Comparison of ENCODE assay signal across 28 cellular contexts in genomic region chr5:9394221-9394620, GRCh38.
"Had no signal": no experiment of that assay in that cellular context is flagged by ENCODE, and none has a peak within 500 bp of the region (broad histone marks: within the 10 kb centered on the region; RNA-seq: fewer than 3 reads in every experiment).

No MANE protein-coding gene starts in this region.

- H3K36me3 Mint-ChIP-seq: naive thymus-derived CD8-positive, alpha-beta T cell; natural killer cell treated with Interleukin-12 subunit alpha and Interleukin-12 subunit beta and Interleukin-15 and Interleukin-18, amount 100 ng/mL, for 72 hours; stimulated activated effector memory CD8-positive, alpha-beta T cell treated with anti-CD3 and anti-CD28 coated beads, Interleukin-12 subunit alpha, Interleukin-12 subunit beta, amount 100 ng/mL, for 72 hours; stimulated activated naive B cell treated with anti-CD40 and anti-IgM and Interleukin-4, amounts not matched to agents 10 μg/mL and 1 μg/mL and 100 μg/mL, for 72 hours had no signal

- ATAC-seq: naive thymus-derived CD8-positive, alpha-beta T cell; natural killer cell treated with Interleukin-12 subunit alpha and Interleukin-12 subunit beta and Interleukin-15 and Interleukin-18, amount 100 ng/mL, for 72 hours; psoas muscle; right cardiac atrium; right lobe of liver; stimulated activated effector memory CD8-positive, alpha-beta T cell treated with anti-CD3 and anti-CD28 coated beads, Interleukin-12 subunit alpha, Interleukin-12 subunit beta, amount 100 ng/mL, for 72 hours; stimulated activated naive B cell treated with anti-CD40 and anti-IgM and Interleukin-4, amounts not matched to agents 10 μg/mL and 1 μg/mL and 100 μg/mL, for 72 hours; upper lobe of right lung had no signal

- H3K9ac ChIP-seq: parathyroid adenoma had no signal

- DNase-seq: naive thymus-derived CD8-positive, alpha-beta T cell; nephron progenitor cell; occipital lobe; ovary; posterior cingulate gyrus; psoas muscle; right cardiac atrium; right lobe of liver; sigmoid colon; small intestine; stimulated activated CD4-positive, alpha-beta T cell treated with anti-CD3 and anti-CD28 coated beads, Interleukin-15, amount 100 ng/mL, for 24 hours; stimulated activated CD4-positive, alpha-beta T cell treated with anti-CD3 and anti-CD28 coated beads, Interleukin-2, amount 100 ng/mL, for 24 hours; stimulated activated CD4-positive, alpha-beta T cell treated with anti-CD3 and anti-CD28 coated beads, Interleukin-2, amount 100 ng/mL, for 48 hours; stimulated activated CD4-positive, alpha-beta T cell treated with anti-CD3 and anti-CD28 coated beads, Interleukin-4, amount 100 ng/mL, for 24 hours; stimulated activated naive B cell treated with anti-CD40 and anti-IgM and Interleukin-4, amounts not matched to agents 10 μg/mL and 1 μg/mL and 100 μg/mL, for 72 hours; stimulated activated naive CD4-positive, alpha-beta T cell treated with Interleukin-2 at 50 U/mL for 16 hours; stomach; tibial artery; transverse colon; upper lobe of right lung; uterus had no signal

- H3K9me3 ChIP-seq: ovary, psoas muscle, right lobe of liver, sigmoid colon, stomach, tibial artery, transverse colon, upper lobe of right lung, uterus had no signal

- H2AFZ ChIP-seq: parathyroid adenoma had no signal

- H3K4me1 Mint-ChIP-seq: naive thymus-derived CD8-positive, alpha-beta T cell; stimulated activated effector memory CD8-positive, alpha-beta T cell treated with anti-CD3 and anti-CD28 coated beads, Interleukin-12 subunit alpha, Interleukin-12 subunit beta, amount 100 ng/mL, for 72 hours; stimulated activated naive B cell treated with anti-CD40 and anti-IgM and Interleukin-4, amounts not matched to agents 10 μg/mL and 1 μg/mL and 100 μg/mL, for 72 hours had no signal

- H3K27me3 Mint-ChIP-seq: natural killer cell treated with Interleukin-12 subunit alpha and Interleukin-12 subunit beta and Interleukin-15 and Interleukin-18, amount 100 ng/mL, for 72 hours; progenitor cell of endocrine pancreas; stimulated activated naive B cell treated with anti-CD40 and anti-IgM and Interleukin-4, amounts not matched to agents 10 μg/mL and 1 μg/mL and 100 μg/mL, for 72 hours; stimulated activated naive CD8-positive, alpha-beta T cell treated with anti-CD3 and anti-CD28 coated beads, Interleukin-15, Interleukin-2, amounts not matched to agents 100 ng/mL and 50 ng/mL, for 24 hours; type B pancreatic cell had no signal

- H3K4me3 ChIP-seq: ovary, psoas muscle, right lobe of liver, sigmoid colon, stomach, tibial artery, transverse colon, upper lobe of right lung, uterus had no signal

- H3K27ac Mint-ChIP-seq: naive thymus-derived CD8-positive, alpha-beta T cell; natural killer cell treated with Interleukin-12 subunit alpha and Interleukin-12 subunit beta and Interleukin-15 and Interleukin-18, amount 100 ng/mL, for 72 hours; nephron progenitor cell; progenitor cell of endocrine pancreas; stimulated activated effector memory CD8-positive, alpha-beta T cell treated with anti-CD3 and anti-CD28 coated beads, Interleukin-12 subunit alpha, Interleukin-12 subunit beta, amount 100 ng/mL, for 72 hours; stimulated activated naive B cell treated with anti-CD40 and anti-IgM and Interleukin-4, amounts not matched to agents 10 μg/mL and 1 μg/mL and 100 μg/mL, for 72 hours; stimulated activated naive CD8-positive, alpha-beta T cell treated with anti-CD3 and anti-CD28 coated beads, Interleukin-15, Interleukin-2, amounts not matched to agents 100 ng/mL and 50 ng/mL, for 24 hours; type B pancreatic cell had no signal

- H3K27ac ChIP-seq: ovary, parathyroid adenoma, psoas muscle, right lobe of liver, sigmoid colon, stomach, tibial artery, transverse colon, upper lobe of right lung, uterus had no signal

- H3K4me3 Mint-ChIP-seq: naive thymus-derived CD8-positive, alpha-beta T cell; natural killer cell treated with Interleukin-12 subunit alpha and Interleukin-12 subunit beta and Interleukin-15 and Interleukin-18, amount 100 ng/mL, for 72 hours; nephron progenitor cell; neural crest cell; stimulated activated effector memory CD8-positive, alpha-beta T cell treated with anti-CD3 and anti-CD28 coated beads, Interleukin-12 subunit alpha, Interleukin-12 subunit beta, amount 100 ng/mL, for 72 hours; stimulated activated naive B cell treated with anti-CD40 and anti-IgM and Interleukin-4, amounts not matched to agents 10 μg/mL and 1 μg/mL and 100 μg/mL, for 72 hours; stimulated activated naive CD8-positive, alpha-beta T cell treated with anti-CD3 and anti-CD28 coated beads, Interleukin-15, Interleukin-2, amounts not matched to agents 100 ng/mL and 50 ng/mL, for 24 hours; type B pancreatic cell had no signal

- H3K4me1 ChIP-seq: parathyroid adenoma, psoas muscle, right lobe of liver, sigmoid colon, stomach, tibial artery, transverse colon, upper lobe of right lung, uterus had no signal

- H3K27me3 ChIP-seq: ovary, right lobe of liver, sigmoid colon, stomach, tibial artery, transverse colon, upper lobe of right lung, uterus had no signal

- H3K36me3 ChIP-seq: ovary, right lobe of liver, sigmoid colon, stomach, tibial artery, transverse colon, upper lobe of right lung, uterus had no signal
